In the genomic region with DNA sequence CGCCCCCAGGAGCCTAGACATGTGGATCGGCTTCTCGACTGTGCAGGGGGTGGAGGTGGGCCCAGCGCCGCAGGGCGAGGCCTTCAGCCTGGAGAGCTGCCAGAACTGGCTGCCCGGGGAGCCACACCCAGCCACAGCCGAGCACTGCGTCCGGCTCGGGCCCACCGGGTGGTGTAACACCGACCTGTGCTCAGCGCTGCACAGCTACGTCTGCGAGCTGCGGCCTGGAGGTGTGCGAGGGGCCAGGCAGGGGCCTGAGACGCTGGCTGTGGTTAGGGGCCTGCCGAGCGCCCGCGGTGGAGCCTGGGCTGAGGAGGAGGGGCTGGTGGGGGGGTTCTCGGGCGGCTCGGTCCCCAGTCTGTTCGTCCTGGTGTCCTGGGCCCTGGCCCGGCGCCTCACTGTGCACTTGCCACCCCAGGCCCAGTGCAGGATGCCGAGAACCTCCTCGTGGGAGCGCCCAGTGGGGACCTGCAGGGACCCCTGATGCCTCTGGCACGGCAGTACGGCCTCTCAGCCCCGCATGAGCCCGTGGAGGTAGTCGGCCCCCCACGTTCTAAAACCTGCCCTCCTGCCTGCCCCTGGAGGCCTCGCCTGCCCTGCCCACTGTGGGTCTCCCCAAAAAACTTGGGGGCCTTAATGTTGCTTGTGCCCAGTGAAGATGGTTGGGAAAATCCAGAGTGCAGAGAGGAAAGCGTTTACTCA, we compare ENCODE assay signal across 1 cellular context. TPM values are rescaled to one million over a fixed set of nuclear protein-coding genes. Genes with fewer than 3 reads are reported as not detected.
"Had no signal": no experiment of that assay in that cellular context is flagged by ENCODE, and none has a peak within 500 bp of the region (broad histone marks: within the 10 kb centered on the region; RNA-seq: fewer than 3 reads in every experiment).

No MANE protein-coding gene starts in this region.

RNA-seq across cellular contexts. Expression of a gene that starts 20.2 kb away (rescaled TPM):
- polyA plus RNA-seq: IgD-negative memory B cell had no signal
